ENCODE assay signal across 12 cellular contexts in genomic region chr19:17021793-17022590, GRCh38. TPM values are rescaled to one million over a fixed set of nuclear protein-coding genes. Genes with fewer than 3 reads are reported as not detected.
DNase-seq lines count a peak whose midpoint lies in the region; FAIRE-seq and TF ChIP-seq lines count a peak whose summit lies in the region.
"Had no signal": no experiment of that assay in that cellular context is flagged by ENCODE, and none has a peak within 500 bp of the region (broad histone marks: within the 10 kb centered on the region; RNA-seq: fewer than 3 reads in every experiment).

No MANE protein-coding gene starts in this region.

- peak overlapping the region; percentile 53; the same call in 1 of the 2 replicates for H4K8ac ChIP-seq in H1 (ENCODE audit: extremely low read depth, insufficient read depth, low read length)

- H3K79me2 ChIP-seq in H1 (ENCODE audit: control insufficient read depth in 1 of 2, insufficient read depth in 2 of 2, low read length in 2 of 2), result peaks cover 0 to 3% of the 10 kb centered on the region in 2 experiments; a peak in 2 of 4 replicates

- H4K5ac ChIP-seq in H1 (ENCODE audit: insufficient read length, low read depth, low read length), result no peak overlapping the region

- H2BK12ac ChIP-seq in H1 (ENCODE audit: low read depth, low read length), result no peak overlapping the region

- peaks cover 9% of the 10 kb centered on the region for H3K4me1 Mint-ChIP-seq in Calu3 (ENCODE audit: low read depth, unreplicated experiment)

- no peak overlapping the region for H2AFZ ChIP-seq in H1 (ENCODE audit: low read length)

- no peak overlapping the region for H2BK120ac ChIP-seq in H1 (replicated peaks; ENCODE audit: low read depth, low read length)

- no peak for TF ChIP-seq EP300 in H1 (IDR thresholded peaks at IDR 0.05; ENCODE audit: borderline replicate concordance in 1 of 2, low read depth in 2 of 2, low read length in 2 of 2)

- CTCF ChIA-PET in Calu3 (lab: Charles Lee), result interaction anchor here (0.6 to 0.9 kb wide), 6 partner anchors 10 to 624 kb away, joined by 3 to 4 read pairs (median 3); no protein-coding TSS in a partner anchor
- CTCF ChIA-PET in H1 (lab: Charles Lee; ENCODE audit: partially characterized antibody), result interaction anchor here (1.1 kb wide), 1 partner anchor 30 kb away, joined by 3 read pairs; no protein-coding TSS in a partner anchor

- H3K27ac Mint-ChIP-seq in Calu3 (ENCODE audit: unreplicated experiment), result peak overlapping the region; percentile 56

- no TSS peak for BruUV-seq in Calu3 (replicated peaks; lab: Mats Ljungman, UMichigan)

- no peak for TF ChIP-seq RAD21 in H1 (IDR thresholded peaks at IDR 0.05 in 1 of 2, conservative IDR thresholded peaks at IDR 0.05 in 1 of 2; ENCODE audit: low read depth in 2 of 2, low read length in 2 of 2)

- peaks cover 0 to 3% of the 10 kb centered on the region in 2 experiments for H4K20me1 ChIP-seq in H1 (replicated peaks in 1 of 2; ENCODE audit: control insufficient read depth in 1 of 2, insufficient read depth in 2 of 2, low read length in 2 of 2)

- no peaks in the 10 kb centered on the region for H3K9me3 Mint-ChIP-seq in Calu3 (ENCODE audit: low read depth, unreplicated experiment)

- H3K9ac ChIP-seq in H1 (replicated peaks in 1 of 4; ENCODE audit: extremely low read depth in 1 of 4, low read depth in 3 of 4, low read length in 3 of 4), result no peak overlapping the region

- no peak overlapping the region for H3K4me3 Mint-ChIP-seq in Calu3 (ENCODE audit: low read depth, unreplicated experiment)

- FAIRE-seq in H1 (lab: Jason Lieb, UNC), result no peak

- H3K79me1 ChIP-seq in H1 (ENCODE audit: low read depth, low read length), result no peaks in the 10 kb centered on the region

- H3K4me2 ChIP-seq in H1 (ENCODE audit: insufficient read depth in 1 of 2, low read depth in 2 of 2, low read length in 2 of 2), result no peak overlapping the region

- H2AK5ac ChIP-seq in H1 (ENCODE audit: low read depth, low read length), result no peak overlapping the region

- peaks cover 8% of the 10 kb centered on the region for H3K23me2 ChIP-seq in H1 (ENCODE audit: low read depth, low read length)

- WGBS in H1 (ENCODE audit: extremely low coverage in 1 of 2, insufficient coverage in 1 of 2, insufficient read length in 1 of 2, insufficient replicate concordance in 2 of 2, low coverage in 1 of 2, low lambda C conversion rate in 2 of 2, missing lambda C conversion rate in 1 of 2), 2 experiments, result 93% methylated on average over 12 of the region's 12 CpGs; no CpG with 5 or more reads in 1 of the 2 experiments

- TF ChIP-seq CTCF in Calu3 (IDR thresholded peaks at IDR 0.05; ENCODE audit: unreplicated experiment) (no peak), H1 (IDR thresholded peaks at IDR 0.05; ENCODE audit: control extremely low read depth in 1 of 3, insufficient read depth in 1 of 3, low read depth in 1 of 3, low read length in 3 of 3) (no peak)

- H3K9me3 ChIP-seq in H1 (ENCODE audit: insufficient read depth in 2 of 2, low read depth in 1 of 2, low read length in 1 of 2), result peaks cover 8% of the 10 kb centered on the region in 2 experiments

- H3K23ac ChIP-seq in H1 (ENCODE audit: insufficient read length), result no peak overlapping the region

- intact Hi-C loops in Calu3 (cut with micrococcal nuclease; ENCODE audit: unreplicated experiment), result no loop called here

- H3K4me3 ChIP-seq in H1 (ENCODE audit: extremely low read depth in 1 of 4, insufficient read depth in 2 of 4, low read depth in 3 of 4, low read length in 4 of 4), result no peak overlapping the region
- H3K4me3 ChIP-seq: spleen had no signal

- no peak overlapping the region for H2BK20ac ChIP-seq in H1 (ENCODE audit: low read length)

- H3K18ac ChIP-seq in H1 (ENCODE audit: extremely low read depth, low read length), result no peak overlapping the region

- H3K56ac ChIP-seq in H1 (replicated peaks; ENCODE audit: insufficient read length, low read depth, low read length), result no peak overlapping the region

- H3K14ac ChIP-seq in H1 (ENCODE audit: insufficient read length), result no peak overlapping the region

- no peak overlapping the region for H4K91ac ChIP-seq in H1 (replicated peaks; ENCODE audit: insufficient read length, low read length)

- POLR2A ChIA-PET in H1 (lab: Charles Lee; ENCODE audit: partially characterized antibody), result no interaction called here

- H3K4me1 ChIP-seq in H1 (replicated peaks in 1 of 4; ENCODE audit: control insufficient read depth in 3 of 4, insufficient read depth in 4 of 4, low read length in 3 of 4), result peaks cover 2 to 5% (median 3%) of the 10 kb centered on the region in 4 experiments; a peak in 5 of 7 replicates

- no peak for TF ChIP-seq POLR2A in H1 (IDR thresholded peaks at IDR 0.05; ENCODE audit: control extremely low read depth in 1 of 2, low read depth in 2 of 2, low read length in 2 of 2)

- H3K36me3 Mint-ChIP-seq in Calu3 (ENCODE audit: insufficient read depth, unreplicated experiment), result peaks cover 18% of the 10 kb centered on the region

- H3K36me3 ChIP-seq in H1 (ENCODE audit: control insufficient read depth in 2 of 4, insufficient read depth in 4 of 4, low read length in 3 of 4), result no peaks in the 10 kb centered on the region
- H3K36me3 ChIP-seq: spleen, WERI-Rb-1 had no signal

- H3K27me3 Mint-ChIP-seq in Calu3 (ENCODE audit: unreplicated experiment), result no peaks in the 10 kb centered on the region

- no peak overlapping the region for H3K4ac ChIP-seq in H1 (replicated peaks; ENCODE audit: insufficient read length, low read depth, low read length)

- H2BK15ac ChIP-seq in H1 (ENCODE audit: low read length), result no peak overlapping the region

- no peak overlapping the region for H2BK5ac ChIP-seq in H1 (ENCODE audit: low read depth, low read length)

- peaks cover 0 to 6% (median 3%) of the 10 kb centered on the region in 4 experiments; a peak in 3 of 7 replicates for H3K27me3 ChIP-seq in H1 (replicated peaks in 1 of 4; ENCODE audit: control insufficient read depth in 3 of 4, extremely low read depth in 1 of 4, insufficient read depth in 3 of 4, low read length in 3 of 4)

- no peak overlapping the region for H3K27ac ChIP-seq in H1 (ENCODE audit: low read depth, low read length)
- H3K27ac ChIP-seq: WERI-Rb-1 had no signal

- peak; percentile 72 for DNase-seq in Calu3
- DNase-seq in NOMO-1 (lab: John Stamatoyannopoulos, UW; ENCODE audit: unreplicated experiment in 2 of 2), result peak; percentile 78
- DNase-seq in H1 (ENCODE audit: low read depth in 1 of 2, low spot score in 2 of 2), result no peak
- DNase-seq in lung microvascular endothelial cell (ENCODE audit: low read depth in 2 of 2), result peak; percentile 70 to 79
- no peak for DNase-seq in stimulated activated CD4-positive, alpha-beta T cell treated with anti-CD3 and anti-CD28 coated beads, Interleukin-1b, Interleukin-23, amount 100 ng/mL, for 48 hours
- DNase-seq in activated CD4-positive, alpha-beta T cell treated with anti-CD3 and anti-CD28 coated beads for 48 hours, result no peak
- no peak for DNase-seq in KG1 (lab: John Stamatoyannopoulos, UW)
- no peak for DNase-seq in DMS153 (lab: John Stamatoyannopoulos, UW)
- DNase-seq: activated T-cell treated with anti-CD3 and anti-CD28 coated beads, Interleukin-2, amount 50 U/mL, for 48 hours; NCI-H1436 treated with DMSO at 0.1 percent for 48 hours; spleen; WERI-Rb-1 had no signal

TF ChIP-seq in H1, 55 proteins besides CTCF, POLR2A, EP300 and RAD21:
- TF ChIP-seq POLR2AphosphoS5 (IDR thresholded peaks at IDR 0.05; ENCODE audit: low read depth, low read length) (no peak), SIRT6 (IDR thresholded peaks at IDR 0.05; ENCODE audit: low read length) (no peak), GABPA (IDR thresholded peaks at IDR 0.05; ENCODE audit: borderline replicate concordance, insufficient read depth, low read length) (no peak), RBBP5 (IDR thresholded peaks at IDR 0.05; ENCODE audit: borderline replicate concordance, low read depth, low read length) (no peak), CBX8 (IDR thresholded peaks at IDR 0.05; ENCODE audit: borderline replicate concordance, low read depth, low read length) (no peak)

RNA-seq across cellular contexts. Expression of gene CPAMD8, which starts 4.6 kb away (rescaled TPM):
- total RNA-seq in Calu3 (2022) (5.7 and 5.8 TPM in 2 replicates), lung microvascular endothelial cell (2.0 and 5.2 TPM in 2 replicates)
- 9.2 and 11.1 TPM in 2 replicates for total RNA-seq in H1 (2021; fragmentation: NEBNext Ultra II Directional; extraction: Animal tissue kit (Norgen Biotek cat#: 25700))
- 6.1 and 11.2 TPM in 2 replicates for polyA plus RNA-seq in H1 (2011; rRNA removed)
- polyA plus RNA-seq in H1 (2011; cell fraction: cytosol; rRNA removed), result 8.1 TPM
- 28.3 TPM for polyA plus RNA-seq in H1 (2011; cell fraction: nucleus; rRNA removed)
- polyA plus RNA-seq in H1 (2012, experiment 1 of 2), result 5.0 to 9.0 TPM (median 7.1 TPM) in 4 replicates
- 4.6 TPM for polyA plus RNA-seq in H1 (2012, experiment 2 of 2)
- polyA plus RNA-seq in H1 (2013, experiment 1 of 2), result 6.6 TPM
- 6.1 TPM for polyA plus RNA-seq in H1 (2013, experiment 2 of 2)
- polyA minus RNA-seq in H1 (2011; rRNA and poly(A)+ RNA removed), result 9.4 and 10.3 TPM in 2 replicates
- polyA minus RNA-seq in H1 (2011; cell fraction: cytosol; rRNA and poly(A)+ RNA removed), result 6.2 TPM
- polyA minus RNA-seq in H1 (2011; cell fraction: nucleus; rRNA and poly(A)+ RNA removed), result 13.3 TPM

RNA-seq across cellular contexts. Expression of gene HAUS8, which starts 53.3 kb away (rescaled TPM):
- total RNA-seq in Calu3 (2022) (15.7 and 20.5 TPM in 2 replicates), lung microvascular endothelial cell (2.4 and 2.8 TPM in 2 replicates)
- total RNA-seq in H1 (2021; fragmentation: NEBNext Ultra II Directional; extraction: Animal tissue kit (Norgen Biotek cat#: 25700)), result 23.2 and 23.5 TPM in 2 replicates
- polyA plus RNA-seq in H1 (2011; rRNA removed), result 18.4 and 18.9 TPM in 2 replicates
- 20.5 TPM for polyA plus RNA-seq in H1 (2011; cell fraction: cytosol; rRNA removed)
- 27.7 TPM for polyA plus RNA-seq in H1 (2011; cell fraction: nucleus; rRNA removed)
- 19.8 to 25.4 TPM (median 24.1 TPM) in 4 replicates for polyA plus RNA-seq in H1 (2012, experiment 1 of 2)
- 10.9 TPM for polyA plus RNA-seq in H1 (2012, experiment 2 of 2)
- 23.0 TPM for polyA plus RNA-seq in H1 (2013, experiment 1 of 2)
- polyA plus RNA-seq in H1 (2013, experiment 2 of 2), result 24.3 TPM
- polyA minus RNA-seq in H1 (2011; rRNA and poly(A)+ RNA removed), result 9.2 and 17.3 TPM in 2 replicates
- 8.3 TPM for polyA minus RNA-seq in H1 (2011; cell fraction: cytosol; rRNA and poly(A)+ RNA removed)
- 11.8 TPM for polyA minus RNA-seq in H1 (2011; cell fraction: nucleus; rRNA and poly(A)+ RNA removed)

RNA-seq across cellular contexts. Expression of gene MYO9B, which starts 53.6 kb away (rescaled TPM):
- 38.4 and 40.4 TPM in 2 replicates for total RNA-seq in Calu3 (2022)
- total RNA-seq in H1 (2021; fragmentation: NEBNext Ultra II Directional; extraction: Animal tissue kit (Norgen Biotek cat#: 25700)), result 76.8 and 77.1 TPM in 2 replicates
- 27.6 and 40.0 TPM in 2 replicates for polyA plus RNA-seq in H1 (2011; rRNA removed)
- 26.7 TPM for polyA plus RNA-seq in H1 (2011; cell fraction: cytosol; rRNA removed)
- polyA plus RNA-seq in H1 (2011; cell fraction: nucleus; rRNA removed), result 102 TPM
- polyA plus RNA-seq in H1 (2012, experiment 1 of 2), result 43.2 to 61.2 TPM (median 54.2 TPM) in 4 replicates
- 37.9 TPM for polyA plus RNA-seq in H1 (2012, experiment 2 of 2)
- polyA plus RNA-seq in H1 (2013, experiment 1 of 2), result 33.9 TPM
- 30.2 TPM for polyA plus RNA-seq in H1 (2013, experiment 2 of 2)
- polyA minus RNA-seq in H1 (2011; rRNA and poly(A)+ RNA removed), result 51.3 and 52.3 TPM in 2 replicates
- 53.7 TPM for polyA minus RNA-seq in H1 (2011; cell fraction: cytosol; rRNA and poly(A)+ RNA removed)
- polyA minus RNA-seq in H1 (2011; cell fraction: nucleus; rRNA and poly(A)+ RNA removed), result 45.4 TPM
- 24.0 and 36.5 TPM in 2 replicates for total RNA-seq in lung microvascular endothelial cell

Comparison
In these comparisons a context has a peak if more than half of its experiments do, and no peak if none do; other contexts are left out.
1. DNase-seq: peak in Calu3 (single experiment), NOMO-1 (2 of 2) and lung microvascular endothelial cell (2 of 2); none in H1 (0 of 2), stimulated activated CD4-positive, alpha-beta T cell treated with anti-CD3 and anti-CD28 coated beads, Interleukin-1b, Interleukin-23, amount 100 ng/mL, for 48 hours (single experiment), activated CD4-positive, alpha-beta T cell treated with anti-CD3 and anti-CD28 coated beads for 48 hours (single experiment), KG1 (single experiment) and DMS153 (single experiment).